Comparison of ENCODE assay signal across 8 cellular contexts in the genomic region with DNA sequence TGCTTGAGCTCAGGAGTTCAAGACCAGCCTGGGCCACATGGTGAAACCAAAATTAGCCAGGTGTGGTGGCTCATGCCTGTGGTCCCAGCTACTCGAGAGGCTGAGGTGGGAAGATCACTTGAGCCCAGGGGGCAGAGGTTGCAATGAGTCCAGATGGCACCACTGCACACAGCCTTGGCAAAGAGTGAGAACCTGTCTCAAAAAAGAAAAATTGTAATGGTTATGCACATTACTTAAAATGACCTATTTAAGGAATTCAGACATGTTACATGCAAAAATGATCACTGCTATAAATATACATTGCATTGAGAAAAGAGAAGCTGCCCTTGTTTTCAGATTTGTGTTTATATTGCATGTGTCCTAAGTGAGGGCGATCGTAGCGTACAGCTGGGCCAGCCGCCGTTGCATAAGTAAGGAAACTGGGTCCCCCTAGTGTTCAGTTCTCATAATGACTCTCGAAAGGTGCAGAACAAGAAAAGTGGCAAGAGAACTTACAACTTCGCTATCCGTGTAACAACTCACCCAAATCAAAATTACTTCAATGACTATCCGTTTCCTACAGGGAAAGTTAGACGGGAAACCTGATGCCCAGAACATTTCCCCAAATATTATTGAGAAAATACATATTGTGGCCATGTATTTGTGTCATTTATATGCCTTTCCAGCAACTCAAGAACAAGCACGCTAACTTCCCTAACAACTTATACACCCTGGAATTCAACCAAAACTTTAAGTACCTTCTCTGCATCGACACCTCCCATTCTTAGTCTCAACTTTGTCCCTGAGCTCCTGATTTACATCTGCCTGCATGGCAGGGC. TPM values are rescaled to one million over a fixed set of nuclear protein-coding genes. Genes with fewer than 3 reads are reported as not detected.
DNase-seq lines count a peak whose midpoint lies in the region; ATAC-seq and TF ChIP-seq lines count a peak whose summit lies in the region.
"Not testable (repeated sequence)": the region's sequence is repeated elsewhere in the genome, so short reads cannot be mapped to it uniquely, and the experiment has no call there.

No MANE protein-coding gene starts in this region.

- not testable (repeated sequence) for H3K27me3 ChIP-seq in IMR-90 (ENCODE audit: control insufficient read depth, insufficient read depth, low read length); WERI-Rb-1 (ENCODE audit: insufficient read depth, low read depth, severe bottlenecking); kidney epithelial cell (ENCODE audit: control insufficient read depth, insufficient read depth, low read length); gastrocnemius medialis

- H4K91ac ChIP-seq in IMR-90 (ENCODE audit: insufficient read depth, low read depth, low read length) = not testable (repeated sequence)

- peak; percentile 61 for TF ChIP-seq CTCF in IMR-90 (conservative IDR thresholded peaks at IDR 0.05; ENCODE audit: low read depth, low read length)
- TF ChIP-seq CTCF in WERI-Rb-1 (IDR thresholded peaks at IDR 0.05; ENCODE audit: low read depth, low read length) = peak; percentile 61
- TF ChIP-seq CTCF in kidney epithelial cell (IDR thresholded peaks at IDR 0.05; ENCODE audit: insufficient read depth, low read length, poor library complexity, severe bottlenecking) = peak; percentile 49
- peak; percentile 67 to 75 (median 74) for TF ChIP-seq CTCF in gastrocnemius medialis (IDR thresholded peaks at IDR 0.05 in 4 of 5, conservative IDR thresholded peaks at IDR 0.05 in 1 of 5)

- H3K9me1 ChIP-seq in IMR-90 (ENCODE audit: insufficient read depth, low read length) = not testable (repeated sequence)

- H3K23ac ChIP-seq in IMR-90 (ENCODE audit: low read depth, low read length) = peak overlapping the region; percentile 71; the same call in 1 of the 2 replicates

- peak overlapping the region; percentile 38; the same call in 1 of the 2 replicates for H3K4me2 ChIP-seq in IMR-90 (ENCODE audit: low read depth, low read length)

- not testable (repeated sequence) for H4K20me1 ChIP-seq in IMR-90 (ENCODE audit: insufficient read depth, low read length)

- H3K36me3 ChIP-seq in IMR-90 (ENCODE audit: control insufficient read depth, insufficient read depth, low read length); WERI-Rb-1; kidney epithelial cell (ENCODE audit: control insufficient read depth, insufficient read depth, low read length); gastrocnemius medialis: not testable (repeated sequence)

- WGBS in IMR-90 (ENCODE audit: extremely low coverage in 2 of 2, insufficient read length in 1 of 2), 2 experiments = 46% methylated on average over 2 of the region's 13 CpGs; no CpG with 5 or more reads in 1 of the 2 experiments

- CTCF ChIA-PET in IMR-90 (lab: Yijun Ruan, JAX) = interaction anchor here (1.5 to 1.7 kb wide), 2 partner anchors 35 to 43 kb away, joined by 6 to 7 read pairs; a partner anchor contains a TSS

- TF ChIP-seq RAD21 in IMR-90 (IDR thresholded peaks at IDR 0.05; ENCODE audit: low read length) = peak; percentile 63

- in situ Hi-C loops in IMR-90 (cut with MboI; ENCODE audit: low sequenced_read_pairs) = not testable (repeated sequence)
- in situ Hi-C loops in gastrocnemius medialis (cut with MboI; ENCODE audit: low sequenced_read_pairs in 4 of 4) = loop anchor here (10.0 to 25.0 kb wide), 4 partner anchors 126 to 826 kb away; a partner anchor contains a TSS

- intact Hi-C loops in IMR-90 (cut with micrococcal nuclease) (loop anchor here (2.0 kb wide), 1 partner anchor 185 kb away; no protein-coding TSS in a partner anchor), gastrocnemius medialis (cut with DNase I; ENCODE audit: low total_unique reads) (loop anchor here (2.0 to 5.0 kb wide), 2 partner anchors 39 to 139 kb away; no protein-coding TSS in a partner anchor)

- not testable (repeated sequence) for H2AFZ ChIP-seq in IMR-90 (replicated peaks; ENCODE audit: low read length, poor library complexity)

- not testable (repeated sequence) for H3K4ac ChIP-seq in IMR-90 (ENCODE audit: low read depth, low read length)

- not testable (repeated sequence) for TF ChIP-seq POLR2A in IMR-90 (IDR thresholded peaks at IDR 0.05; ENCODE audit: low read depth, low read length); gastrocnemius medialis (IDR thresholded peaks at IDR 0.05)

- POLR2A ChIA-PET in IMR-90 (lab: Charles Lee; ENCODE audit: unreplicated experiment) = not testable (repeated sequence)

- H3K79me1 ChIP-seq in IMR-90 (ENCODE audit: low read depth in 1 of 2, low read length in 2 of 2) = not testable (repeated sequence)

- not testable (repeated sequence) for H2AK9ac ChIP-seq in IMR-90 (replicated peaks; ENCODE audit: low read depth, low read length, poor library complexity)

- H3K9ac ChIP-seq in IMR-90 (ENCODE audit: low read depth, low read length) = not testable (repeated sequence)

- DNase-seq in AML-193 (lab: John Stamatoyannopoulos, UW) (peak; percentile 86 to 88), IMR-90 (peak; percentile 76), NCI-H69 (lab: John Stamatoyannopoulos, UW) (peak; percentile 78), WERI-Rb-1 (peak; percentile 75), cerebellar nuclear complex (lab: John Stamatoyannopoulos, UW) (peak; percentile 11 to 46), gastrocnemius medialis (peak; percentile 48 to 58)
- not testable (repeated sequence) for DNase-seq in kidney epithelial cell (ENCODE audit: low read depth)

- not testable (repeated sequence) for H3K14ac ChIP-seq in IMR-90 (replicated peaks; ENCODE audit: low read depth, low read length)

- not testable (repeated sequence) for H2AK5ac ChIP-seq in IMR-90 (ENCODE audit: low read depth, low read length)

- not testable (repeated sequence) for H2BK15ac ChIP-seq in IMR-90 (ENCODE audit: low read depth, low read length)

- not testable (repeated sequence) for H3K4me3 ChIP-seq in IMR-90 (ENCODE audit: insufficient read depth, low read depth, low read length); kidney epithelial cell (ENCODE audit: low read depth, low read length)
- H3K4me3 ChIP-seq in WERI-Rb-1 (ENCODE audit: low read depth, low read length) (peak overlapping the region; percentile 33), gastrocnemius medialis (peak overlapping the region in 3 of 4 donors; percentile 19 to 25 (median 22))

- not testable (repeated sequence) for H2BK20ac ChIP-seq in IMR-90 (ENCODE audit: low read depth, low read length)

- ATAC-seq in GM18907 (IDR thresholded peaks at IDR 0.05; ENCODE audit: unreplicated experiment) (peak; percentile 47), IMR-90 (ENCODE audit: low read depth) (peak; percentile 65), gastrocnemius medialis (peak; percentile 76 to 77)

- BruUV-seq in IMR-90 (replicated peaks; lab: Mats Ljungman, UMichigan) = not testable (repeated sequence)

- not testable (repeated sequence) for H3K9me3 ChIP-seq in IMR-90 (ENCODE audit: control insufficient read depth, insufficient read depth, low read length); WERI-Rb-1 (ENCODE audit: severe bottlenecking); gastrocnemius medialis

- H4K5ac ChIP-seq in IMR-90 (ENCODE audit: low read depth, low read length) = not testable (repeated sequence)

- not testable (repeated sequence) for H3K56ac ChIP-seq in IMR-90 (ENCODE audit: extremely low read depth, insufficient read depth, low read length)

- not testable (repeated sequence) for H3K18ac ChIP-seq in IMR-90 (ENCODE audit: low read depth, low read length)

- not testable (repeated sequence) for H2BK120ac ChIP-seq in IMR-90 (ENCODE audit: low read depth, low read length)

- not testable (repeated sequence) for H3K4me1 ChIP-seq in IMR-90 (ENCODE audit: control insufficient read depth, insufficient read depth, low read length)
- H3K4me1 ChIP-seq in gastrocnemius medialis = peaks cover 16 to 19% of the 10 kb centered on the region in 2 donors

- not testable (repeated sequence) for H4K8ac ChIP-seq in IMR-90 (ENCODE audit: low read depth in 2 of 2, low read length in 2 of 2)

- H3K27ac ChIP-seq in IMR-90 (ENCODE audit: insufficient read depth, low read length); WERI-Rb-1: not testable (repeated sequence)
- peak overlapping the region; percentile 1 to 61 (median 50) for H3K27ac ChIP-seq in gastrocnemius medialis

- dilution Hi-C loops in IMR-90 (cut with HindIII; ENCODE audit: low sequenced_read_pairs, unreplicated experiment) = not testable (repeated sequence)

- H2BK5ac ChIP-seq in IMR-90 (ENCODE audit: low read depth, low read length, poor library complexity, severe bottlenecking) = not testable (repeated sequence)

TF ChIP-seq in IMR-90, 13 proteins besides CTCF, POLR2A, EP300 and RAD21:
- TF ChIP-seq SMC3 (IDR thresholded peaks at IDR 0.05; ENCODE audit: low read depth, low read length) (peak; percentile 51; the same call in 1 of the 2 replicates), CEBPB (IDR thresholded peaks at IDR 0.05; ENCODE audit: low read depth, low read length) (0 out of 2 replicates have a peak, but pooled peaks have one; percentile 12)

RNA-seq across cellular contexts. Expression of a gene that starts 42.5 kb away (rescaled TPM):
- total RNA-seq in IMR-90 (2012; rRNA removed) (3.3 and 4.5 TPM in 2 replicates), kidney epithelial cell (3.1 and 5.3 TPM in 2 replicates), gastrocnemius medialis (1 to 10 TPM in 3 of 4 donors, under 1 TPM in 1; 0.95 to 2.1 (median 1.8) TPM)
- polyA plus RNA-seq in IMR-90 (2012; rRNA removed) = 2.9 and 3.1 TPM in 2 replicates
- polyA plus RNA-seq in IMR-90 (2012; cell fraction: cytosol; rRNA removed) = 1.0 and 3.0 TPM in 2 replicates
- polyA plus RNA-seq in IMR-90 (2012; cell fraction: nucleus; rRNA removed; ENCODE audit: low replicate concordance) = 5.5 and 19.7 TPM in 2 replicates
